7 cellular contexts compared by ENCODE assay signal in the genomic region with DNA sequence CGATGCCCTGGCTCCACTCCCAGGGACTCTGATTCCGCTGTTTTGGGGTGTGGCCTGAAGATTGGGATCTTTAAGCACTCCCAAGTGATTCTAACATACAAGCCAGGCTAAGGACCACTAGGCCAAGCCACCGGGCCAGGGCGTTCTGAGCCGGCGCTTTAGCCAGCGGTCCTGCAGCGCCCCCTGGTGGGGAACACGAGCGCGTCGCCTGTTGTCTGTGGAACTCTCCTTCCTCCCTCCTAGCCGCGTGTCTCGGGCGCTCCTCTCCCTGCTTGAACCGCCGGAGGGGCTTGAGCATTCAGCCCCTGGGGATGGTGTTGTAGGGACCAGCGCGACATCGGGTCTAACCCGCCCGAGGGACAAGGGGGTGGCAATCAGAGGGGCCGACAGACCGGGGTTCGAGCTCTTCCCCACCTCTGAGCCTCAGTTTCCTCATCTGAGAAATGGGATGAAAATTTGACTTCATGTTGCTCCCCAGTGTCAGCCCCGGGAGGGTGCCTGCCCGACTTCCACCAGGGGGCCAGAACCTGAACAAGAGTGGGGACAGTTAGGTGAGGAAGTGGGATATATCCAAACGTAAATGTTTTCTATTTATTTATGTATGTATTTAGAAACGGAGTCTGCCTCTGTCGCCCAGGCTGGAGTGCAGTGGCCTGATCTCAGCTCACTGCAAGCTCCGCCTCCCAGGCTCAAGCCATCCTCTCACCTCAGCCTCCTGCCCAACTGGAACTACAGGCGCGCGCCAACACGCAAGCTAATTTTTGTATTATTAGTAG. TPM values are rescaled to one million over a fixed set of nuclear protein-coding genes. Genes with fewer than 3 reads are reported as not detected.
DNase-seq lines count a peak whose midpoint lies in the region; ATAC-seq, FAIRE-seq and TF ChIP-seq lines count a peak whose summit lies in the region.

No MANE protein-coding gene starts in this region.

- POLR2A ChIA-PET in MCF 10A (lab: Yijun Ruan, JAX): interaction anchor here (0.6 kb wide), 1 partner anchor 23 kb away, joined by 3 read pairs; no protein-coding TSS in a partner anchor

- ATAC-seq in HG03378 (IDR thresholded peaks at IDR 0.05; ENCODE audit: unreplicated experiment): no peak

- H3K36me3 ChIP-seq in kidney (ENCODE audit: control insufficient read depth in 1 of 2, insufficient read depth in 2 of 2, low read length in 2 of 2): no peaks in the 10 kb centered on the region

- H3K36me3 Mint-ChIP-seq in MCF 10A (ENCODE audit: insufficient read depth, unreplicated experiment): peaks cover 7% of the 10 kb centered on the region

- peaks cover 8% of the 10 kb centered on the region for H3K9me3 Mint-ChIP-seq in MCF 10A (ENCODE audit: unreplicated experiment)

- CTCF ChIA-PET in MCF 10A (lab: Yijun Ruan, JAX): interaction anchor here (0.6 to 4.4 kb wide), 30 partner anchors 8 to 1683 kb away, joined by 3 to 26 read pairs (median 4); no protein-coding TSS in a partner anchor

- peaks cover 4 to 8% of the 10 kb centered on the region in 2 donors for H3K9me3 ChIP-seq in kidney (ENCODE audit: control insufficient read depth in 1 of 2, low read length in 2 of 2)

- TF ChIP-seq CTCF in GM12873 (IDR thresholded peaks at IDR 0.05; ENCODE audit: insufficient read depth, low read depth, low read length, missing control alignments) (peak; percentile 97), WI38 (IDR thresholded peaks at IDR 0.05; ENCODE audit: low read depth, low read length) (peak; percentile 96), MCF 10A (IDR thresholded peaks at IDR 0.05; ENCODE audit: unreplicated experiment) (peak; percentile 95), kidney (IDR thresholded peaks at IDR 0.05; ENCODE audit: borderline replicate concordance, extremely low read depth, insufficient read depth) (peak; percentile 97)

- H3K9ac ChIP-seq in kidney (ENCODE audit: low read length in 2 of 2): no peak overlapping the region

- no peaks in the 10 kb centered on the region for H3K4me1 ChIP-seq in kidney (ENCODE audit: control insufficient read depth in 1 of 2, insufficient read depth in 1 of 2, low read depth in 1 of 2, low read length in 2 of 2)

- peaks cover 7% of the 10 kb centered on the region for H3K4me1 Mint-ChIP-seq in MCF 10A (ENCODE audit: insufficient read depth, unreplicated experiment)

- FAIRE-seq in kidney (lab: Jason Lieb, UNC): no peak

- no peak overlapping the region for H3K27ac Mint-ChIP-seq in MCF 10A (ENCODE audit: low read depth, unreplicated experiment)

- H3K27ac ChIP-seq in kidney (ENCODE audit: low read depth in 2 of 2, low read length in 2 of 2): no peak overlapping the region

- H3K27me3 Mint-ChIP-seq in MCF 10A (ENCODE audit: insufficient read depth, unreplicated experiment): no peaks in the 10 kb centered on the region

- BruUV-seq in MCF 10A (replicated peaks; lab: Mats Ljungman, UMichigan): no TSS peak

- intact Hi-C loops in MCF 10A (cut with micrococcal nuclease): loop anchor here (1.0 kb wide), 2 partner anchors 118 to 233 kb away; no protein-coding TSS in a partner anchor
- intact Hi-C loops in kidney (cut with DNase I): loop anchor here (10.0 kb wide), 1 partner anchor 229 kb away; no protein-coding TSS in a partner anchor

- DNase-seq in NCI-H2029 (lab: John Stamatoyannopoulos, UW): peak; percentile 57
- DNase-seq in MCF 10A (ENCODE audit: unreplicated experiment): peak; percentile 75
- DNase-seq in kidney: peak; percentile 93
- peak; percentile 83 to 86 for DNase-seq in stimulated activated CD4-positive, alpha-beta T cell treated with anti-CD3 and anti-CD28 coated beads, Interleukin-1b, Interleukin-23, amount 100 ng/mL, for 4 hours (ENCODE audit: low read depth in 2 of 2)

- H3K4me3 Mint-ChIP-seq in MCF 10A (ENCODE audit: unreplicated experiment): no peak overlapping the region

- no peak overlapping the region for H3K4me3 ChIP-seq in WI38 (ENCODE audit: low read depth, low read length)
- H3K4me3 ChIP-seq in kidney (ENCODE audit: low read length in 2 of 2): no peak overlapping the region

RNA-seq across cellular contexts. Expression of gene PNMA8B, which starts 18.0 kb away (rescaled TPM):
- total RNA-seq in MCF 10A (2022) (not detected in 2 replicates), kidney (1.3 TPM)
- 0.67 TPM for polyA plus RNA-seq in kidney (ENCODE audit: insufficient read depth, low read depth, low replicate concordance)

RNA-seq across cellular contexts. Expression of gene PNMA8A, which starts 42.3 kb away (rescaled TPM):
- total RNA-seq in MCF 10A (2022) (6.0 and 7.6 TPM in 2 replicates), kidney (16.2 TPM)
- 12.5 TPM for polyA plus RNA-seq in kidney (ENCODE audit: insufficient read depth, low read depth, low replicate concordance)
